In genomic region chr16:63302841-63303240, GRCh38 we compare ENCODE assay signal across 18 cellular contexts.
"Had no signal": no experiment of that assay in that cellular context is flagged by ENCODE, and none has a peak within 500 bp of the region (broad histone marks: within the 10 kb centered on the region; RNA-seq: fewer than 3 reads in every experiment).

No MANE protein-coding gene starts in this region.

- H3K27ac ChIP-seq: RWPE1, SJCRH30 had no signal

- H3K36me3 ChIP-seq: SJCRH30 had no signal

- H3K4me3 ChIP-seq: SJCRH30 had no signal

- H3K4me1 ChIP-seq: SJCRH30 had no signal

- ATAC-seq: Panc1, PC-3, SK-N-SH treated with all-trans-retinoic acid at 6 μM for 48 hours had no signal

- DNase-seq: IMR-90, Karpas-422, KG1, MM.1S, NCI-H1092 treated with DMSO at 0.1 percent for 48 hours, NCI-H1436, NCI-H187 treated with DMSO at 0.1 percent for 48 hours, NCI-H2029 treated with DMSO at 0.1 percent for 48 hours, NCI-H2171 treated with DMSO at 0.1 percent for 48 hours, NCI-H524, NCI-H526 treated with DMSO at 0.1 percent for 48 hours, NCI-H774, PC-3, SHP77 treated with DMSO at 0.1 percent for 48 hours, SJCRH30 had no signal
